21 cellular contexts compared by ENCODE assay signal in genomic region chr17:47427985-47428384, GRCh38.
"Had no signal": no experiment of that assay in that cellular context is flagged by ENCODE, and none has a peak within 500 bp of the region (broad histone marks: within the 10 kb centered on the region; RNA-seq: fewer than 3 reads in every experiment).

No MANE protein-coding gene starts in this region.

- H3K27me3 Mint-ChIP-seq: memory B cell had no signal

- ATAC-seq: gastrocnemius medialis; heart right ventricle; lower lobe of right lung; natural killer cell treated with Interleukin-12 subunit alpha and Interleukin-12 subunit beta and Interleukin-15 and Interleukin-18, amount 100 ng/mL, for 72 hours; psoas muscle; sciatic nerve had no signal

- H3K27ac ChIP-seq: epithelial cell of prostate, esophagus muscularis mucosa, gastrocnemius medialis, heart right ventricle, left ventricle myocardium inferior, lower lobe of right lung, neural progenitor cell, psoas muscle, stomach, thoracic aorta had no signal

- H3K36me3 ChIP-seq: gastrocnemius medialis, left ventricle myocardium inferior, lower lobe of right lung, neural progenitor cell, thoracic aorta had no signal

- H3K9me3 ChIP-seq: esophagus muscularis mucosa, gastrocnemius medialis, heart right ventricle, left ventricle myocardium inferior, lower lobe of right lung, psoas muscle, stomach, thoracic aorta had no signal

- H3K4me3 ChIP-seq: esophagus muscularis mucosa, gastrocnemius medialis, heart right ventricle, left ventricle myocardium inferior, lower lobe of right lung, neural progenitor cell, psoas muscle, stomach, thoracic aorta had no signal

- H3K9ac ChIP-seq: neural progenitor cell had no signal

- H3K9me3 Mint-ChIP-seq: memory B cell; natural killer cell treated with Interleukin-12 subunit alpha and Interleukin-12 subunit beta and Interleukin-15 and Interleukin-18, amount 100 ng/mL, for 72 hours had no signal

- H3K27ac Mint-ChIP-seq: memory B cell; mesothelial cell of epicardium; natural killer cell treated with Interleukin-12 subunit alpha and Interleukin-12 subunit beta and Interleukin-15 and Interleukin-18, amount 100 ng/mL, for 72 hours; neural progenitor cell had no signal

- H3K4me1 Mint-ChIP-seq: neural progenitor cell had no signal

- DNase-seq: effector memory CD4-positive, alpha-beta T cell; gastrocnemius medialis; heart right ventricle; left ventricle myocardium inferior; lower lobe of right lung; nucleus accumbens; psoas muscle; retina; stimulated activated naive CD4-positive, alpha-beta T cell; stomach; substantia nigra; trophoblast cell had no signal

- H3K4me1 ChIP-seq: gastrocnemius medialis, lower lobe of right lung, neural progenitor cell, psoas muscle had no signal

- H3K4me3 Mint-ChIP-seq: memory B cell; mesothelial cell of epicardium; natural killer cell treated with Interleukin-12 subunit alpha and Interleukin-12 subunit beta and Interleukin-15 and Interleukin-18, amount 100 ng/mL, for 72 hours; neural progenitor cell had no signal

- FAIRE-seq: keratinocyte had no signal
